In the genomic region with DNA sequence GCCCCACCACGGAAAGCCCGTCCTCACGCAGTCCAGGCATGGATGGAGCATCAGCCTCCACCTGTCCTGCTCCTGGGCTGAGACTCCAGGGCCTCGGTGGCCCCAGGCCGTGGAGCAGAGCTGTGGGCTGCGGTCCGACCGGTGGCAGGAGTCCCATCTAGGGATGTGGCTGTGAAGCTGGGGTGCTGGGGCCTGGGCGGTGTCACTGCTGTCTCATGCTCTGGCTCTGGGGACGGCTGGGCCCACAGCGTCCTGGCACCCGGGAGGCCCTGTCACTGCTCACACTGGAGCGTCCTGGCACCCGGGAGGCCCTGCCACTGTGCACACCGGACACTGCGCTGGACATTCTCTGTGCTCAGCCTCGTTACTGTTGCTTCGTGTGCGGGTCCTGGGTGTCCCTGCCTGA, we compare ENCODE assay signal across 1 cellular context.
TF ChIP-seq lines count a peak whose summit lies in the region.

No MANE protein-coding gene starts in this region.

TF ChIP-seq in GM23338, 12 proteins besides CTCF, POLR2A, EP300 and RAD21 (continued from another document):
- TF ChIP-seq, protein P1, sequence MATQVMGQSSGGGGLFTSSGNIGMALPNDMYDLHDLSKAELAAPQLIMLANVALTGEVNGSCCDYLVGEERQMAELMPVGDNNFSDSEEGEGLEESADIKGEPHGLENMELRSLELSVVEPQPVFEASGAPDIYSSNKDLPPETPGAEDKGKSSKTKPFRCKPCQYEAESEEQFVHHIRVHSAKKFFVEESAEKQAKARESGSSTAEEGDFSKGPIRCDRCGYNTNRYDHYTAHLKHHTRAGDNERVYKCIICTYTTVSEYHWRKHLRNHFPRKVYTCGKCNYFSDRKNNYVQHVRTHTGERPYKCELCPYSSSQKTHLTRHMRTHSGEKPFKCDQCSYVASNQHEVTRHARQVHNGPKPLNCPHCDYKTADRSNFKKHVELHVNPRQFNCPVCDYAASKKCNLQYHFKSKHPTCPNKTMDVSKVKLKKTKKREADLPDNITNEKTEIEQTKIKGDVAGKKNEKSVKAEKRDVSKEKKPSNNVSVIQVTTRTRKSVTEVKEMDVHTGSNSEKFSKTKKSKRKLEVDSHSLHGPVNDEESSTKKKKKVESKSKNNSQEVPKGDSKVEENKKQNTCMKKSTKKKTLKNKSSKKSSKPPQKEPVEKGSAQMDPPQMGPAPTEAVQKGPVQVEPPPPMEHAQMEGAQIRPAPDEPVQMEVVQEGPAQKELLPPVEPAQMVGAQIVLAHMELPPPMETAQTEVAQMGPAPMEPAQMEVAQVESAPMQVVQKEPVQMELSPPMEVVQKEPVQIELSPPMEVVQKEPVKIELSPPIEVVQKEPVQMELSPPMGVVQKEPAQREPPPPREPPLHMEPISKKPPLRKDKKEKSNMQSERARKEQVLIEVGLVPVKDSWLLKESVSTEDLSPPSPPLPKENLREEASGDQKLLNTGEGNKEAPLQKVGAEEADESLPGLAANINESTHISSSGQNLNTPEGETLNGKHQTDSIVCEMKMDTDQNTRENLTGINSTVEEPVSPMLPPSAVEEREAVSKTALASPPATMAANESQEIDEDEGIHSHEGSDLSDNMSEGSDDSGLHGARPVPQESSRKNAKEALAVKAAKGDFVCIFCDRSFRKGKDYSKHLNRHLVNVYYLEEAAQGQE (IDR thresholded peaks at IDR 0.05; ENCODE audit: unreplicated experiment), result no peak
- TF ChIP-seq, protein P2, sequence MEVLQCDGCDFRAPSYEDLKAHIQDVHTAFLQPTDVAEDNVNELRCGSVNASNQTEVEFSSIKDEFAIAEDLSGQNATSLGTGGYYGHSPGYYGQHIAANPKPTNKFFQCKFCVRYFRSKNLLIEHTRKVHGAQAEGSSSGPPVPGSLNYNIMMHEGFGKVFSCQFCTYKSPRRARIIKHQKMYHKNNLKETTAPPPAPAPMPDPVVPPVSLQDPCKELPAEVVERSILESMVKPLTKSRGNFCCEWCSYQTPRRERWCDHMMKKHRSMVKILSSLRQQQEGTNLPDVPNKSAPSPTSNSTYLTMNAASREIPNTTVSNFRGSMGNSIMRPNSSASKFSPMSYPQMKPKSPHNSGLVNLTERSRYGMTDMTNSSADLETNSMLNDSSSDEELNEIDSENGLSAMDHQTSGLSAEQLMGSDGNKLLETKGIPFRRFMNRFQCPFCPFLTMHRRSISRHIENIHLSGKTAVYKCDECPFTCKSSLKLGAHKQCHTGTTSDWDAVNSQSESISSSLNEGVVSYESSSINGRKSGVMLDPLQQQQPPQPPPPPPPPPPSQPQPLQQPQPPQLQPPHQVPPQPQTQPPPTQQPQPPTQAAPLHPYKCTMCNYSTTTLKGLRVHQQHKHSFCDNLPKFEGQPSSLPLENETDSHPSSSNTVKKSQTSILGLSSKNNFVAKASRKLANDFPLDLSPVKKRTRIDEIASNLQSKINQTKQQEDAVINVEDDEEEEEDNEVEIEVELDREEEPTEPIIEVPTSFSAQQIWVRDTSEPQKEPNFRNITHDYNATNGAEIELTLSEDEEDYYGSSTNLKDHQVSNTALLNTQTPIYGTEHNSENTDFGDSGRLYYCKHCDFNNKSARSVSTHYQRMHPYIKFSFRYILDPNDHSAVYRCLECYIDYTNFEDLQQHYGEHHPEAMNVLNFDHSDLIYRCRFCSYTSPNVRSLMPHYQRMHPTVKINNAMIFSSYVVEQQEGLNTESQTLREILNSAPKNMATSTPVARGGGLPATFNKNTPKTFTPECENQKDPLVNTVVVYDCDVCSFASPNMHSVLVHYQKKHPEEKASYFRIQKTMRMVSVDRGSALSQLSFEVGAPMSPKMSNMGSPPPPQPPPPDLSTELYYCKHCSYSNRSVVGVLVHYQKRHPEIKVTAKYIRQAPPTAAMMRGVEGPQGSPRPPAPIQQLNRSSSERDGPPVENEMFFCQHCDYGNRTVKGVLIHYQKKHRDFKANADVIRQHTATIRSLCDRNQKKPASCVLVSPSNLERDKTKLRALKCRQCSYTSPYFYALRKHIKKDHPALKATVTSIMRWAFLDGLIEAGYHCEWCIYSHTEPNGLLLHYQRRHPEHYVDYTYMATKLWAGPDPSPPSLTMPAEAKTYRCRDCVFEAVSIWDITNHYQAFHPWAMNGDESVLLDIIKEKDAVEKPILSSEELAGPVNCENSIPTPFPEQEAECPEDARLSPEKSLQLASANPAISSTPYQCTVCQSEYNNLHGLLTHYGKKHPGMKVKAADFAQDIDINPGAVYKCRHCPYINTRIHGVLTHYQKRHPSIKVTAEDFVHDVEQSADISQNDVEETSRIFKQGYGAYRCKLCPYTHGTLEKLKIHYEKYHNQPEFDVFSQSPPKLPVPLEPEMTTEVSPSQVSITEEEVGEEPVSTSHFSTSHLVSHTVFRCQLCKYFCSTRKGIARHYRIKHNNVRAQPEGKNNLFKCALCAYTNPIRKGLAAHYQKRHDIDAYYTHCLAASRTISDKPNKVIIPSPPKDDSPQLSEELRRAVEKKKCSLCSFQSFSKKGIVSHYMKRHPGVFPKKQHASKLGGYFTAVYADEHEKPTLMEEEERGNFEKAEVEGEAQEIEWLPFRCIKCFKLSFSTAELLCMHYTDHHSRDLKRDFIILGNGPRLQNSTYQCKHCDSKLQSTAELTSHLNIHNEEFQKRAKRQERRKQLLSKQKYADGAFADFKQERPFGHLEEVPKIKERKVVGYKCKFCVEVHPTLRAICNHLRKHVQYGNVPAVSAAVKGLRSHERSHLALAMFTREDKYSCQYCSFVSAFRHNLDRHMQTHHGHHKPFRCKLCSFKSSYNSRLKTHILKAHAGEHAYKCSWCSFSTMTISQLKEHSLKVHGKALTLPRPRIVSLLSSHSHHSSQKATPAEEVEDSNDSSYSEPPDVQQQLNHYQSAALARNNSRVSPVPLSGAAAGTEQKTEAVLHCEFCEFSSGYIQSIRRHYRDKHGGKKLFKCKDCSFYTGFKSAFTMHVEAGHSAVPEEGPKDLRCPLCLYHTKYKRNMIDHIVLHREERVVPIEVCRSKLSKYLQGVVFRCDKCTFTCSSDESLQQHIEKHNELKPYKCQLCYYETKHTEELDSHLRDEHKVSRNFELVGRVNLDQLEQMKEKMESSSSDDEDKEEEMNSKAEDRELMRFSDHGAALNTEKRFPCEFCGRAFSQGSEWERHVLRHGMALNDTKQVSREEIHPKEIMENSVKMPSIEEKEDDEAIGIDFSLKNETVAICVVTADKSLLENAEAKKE (CRISPR knock-in tag; IDR thresholded peaks at IDR 0.05), result no peak
- TF ChIP-seq EZH2phosphoT487 (IDR thresholded peaks at IDR 0.05; ENCODE audit: unreplicated experiment), result no peak
